Comparison of ENCODE assay signal across 9 cellular contexts in the genomic region with DNA sequence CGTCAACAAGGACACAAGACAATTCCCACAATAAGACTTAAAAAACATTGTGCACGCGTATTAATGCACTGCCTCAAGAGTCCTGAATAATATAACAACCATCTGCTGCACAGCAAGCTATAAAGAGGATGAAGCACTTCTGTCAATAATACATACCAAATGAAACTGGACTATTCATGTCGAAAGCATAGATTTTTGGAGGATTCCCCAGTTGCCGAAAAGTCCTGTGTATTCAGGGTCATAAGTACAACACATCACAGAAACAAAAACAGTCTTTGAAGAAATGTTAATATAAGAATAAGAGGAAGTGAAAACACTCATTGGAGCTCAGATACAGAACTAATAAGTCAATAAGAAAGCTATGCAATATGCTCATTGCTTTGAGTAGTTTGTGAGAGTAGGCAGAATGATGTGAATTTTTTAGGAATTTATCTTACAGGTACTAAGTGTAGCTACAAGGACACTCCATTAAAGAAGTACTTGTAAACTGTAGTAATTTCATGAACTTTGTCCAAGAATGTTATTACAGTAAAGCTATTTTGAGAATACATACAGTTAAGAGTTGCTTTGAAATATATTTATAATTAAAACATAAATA. TPM values are rescaled to one million over a fixed set of nuclear protein-coding genes. Genes with fewer than 3 reads are reported as not detected.
DNase-seq lines count a peak whose midpoint lies in the region; ATAC-seq, FAIRE-seq and TF ChIP-seq lines count a peak whose summit lies in the region.
"Had no signal": no experiment of that assay in that cellular context is flagged by ENCODE, and none has a peak within 500 bp of the region (broad histone marks: within the 10 kb centered on the region; RNA-seq: fewer than 3 reads in every experiment).

No MANE protein-coding gene starts in this region.

- H3K27ac Mint-ChIP-seq in CD4-positive, alpha-beta memory T cell: peak overlapping the region; percentile 22 to 94 (median 89)
- H3K27ac Mint-ChIP-seq in activated naive CD8-positive, alpha-beta T cell treated with anti-CD3 and anti-CD28 coated beads, Interleukin-2, amount 50 U/mL, for 24 hours: peak overlapping the region; percentile 78
- H3K27ac Mint-ChIP-seq in MCF 10A (ENCODE audit: low read depth, unreplicated experiment): no peak overlapping the region

- H3K36me3 ChIP-seq in CD4-positive, alpha-beta memory T cell (ENCODE audit: insufficient read depth, low read length): no peaks in the 10 kb centered on the region

- H3K36me3 Mint-ChIP-seq in CD4-positive, alpha-beta memory T cell: peaks cover 44% of the 10 kb centered on the region in 2 donors
- H3K36me3 Mint-ChIP-seq in activated naive CD8-positive, alpha-beta T cell treated with anti-CD3 and anti-CD28 coated beads, Interleukin-2, amount 50 U/mL, for 24 hours (ENCODE audit: low read depth): peaks cover 74% of the 10 kb centered on the region
- peaks cover 27% of the 10 kb centered on the region for H3K36me3 Mint-ChIP-seq in MCF 10A (ENCODE audit: insufficient read depth, unreplicated experiment)

- peak; percentile 94 for ATAC-seq in HG03139 (IDR thresholded peaks at IDR 0.05; ENCODE audit: unreplicated experiment)
- ATAC-seq in activated naive CD8-positive, alpha-beta T cell treated with anti-CD3 and anti-CD28 coated beads, Interleukin-2, amount 50 U/mL, for 24 hours: no peak

- DNase-seq in CD4-positive, alpha-beta memory T cell: no peak
- DNase-seq in GM19239 (ENCODE audit: insufficient read length, low spot score) (peak; percentile 30), NCI-H1436 treated with DMSO at 0.1 percent for 48 hours (lab: John Stamatoyannopoulos, UW) (no peak), NCI-H526 treated with DMSO at 0.1 percent for 48 hours (lab: John Stamatoyannopoulos, UW) (no peak), HPDE6-E6E7 (ENCODE audit: extremely low spot score) (no peak), MCF 10A (ENCODE audit: unreplicated experiment) (no peak)
- DNase-seq in activated naive CD8-positive, alpha-beta T cell treated with anti-CD3 and anti-CD28 coated beads, Interleukin-2, amount 50 U/mL, for 24 hours: no peak

- H3K27me3 ChIP-seq in CD4-positive, alpha-beta memory T cell (ENCODE audit: insufficient read depth, low read length): no peaks in the 10 kb centered on the region

- peak; percentile 96 for FAIRE-seq in GM19239 (lab: Jason Lieb, UNC)

- peak overlapping the region; percentile 6 to 33 for H3K4me3 ChIP-seq in CD4-positive, alpha-beta memory T cell (ENCODE audit: low read length in 2 of 2)

- H3K9me3 Mint-ChIP-seq in CD4-positive, alpha-beta memory T cell: peaks cover 0 to 4% (median 0%) of the 10 kb centered on the region in 8 donors
- H3K9me3 Mint-ChIP-seq in activated naive CD8-positive, alpha-beta T cell treated with anti-CD3 and anti-CD28 coated beads, Interleukin-2, amount 50 U/mL, for 24 hours: no peaks in the 10 kb centered on the region
- peaks cover 7% of the 10 kb centered on the region for H3K9me3 Mint-ChIP-seq in MCF 10A (ENCODE audit: unreplicated experiment)
- H3K9me3 Mint-ChIP-seq: neural crest cell had no signal

- BruUV-seq in MCF 10A (replicated peaks; lab: Mats Ljungman, UMichigan): no TSS peak

- H3K27me3 Mint-ChIP-seq in CD4-positive, alpha-beta memory T cell: no peaks in the 10 kb centered on the region
- H3K27me3 Mint-ChIP-seq in activated naive CD8-positive, alpha-beta T cell treated with anti-CD3 and anti-CD28 coated beads, Interleukin-2, amount 50 U/mL, for 24 hours: no peaks in the 10 kb centered on the region
- H3K27me3 Mint-ChIP-seq in MCF 10A (ENCODE audit: insufficient read depth, unreplicated experiment): no peaks in the 10 kb centered on the region

- POLR2A ChIA-PET in CD4-positive, alpha-beta memory T cell (lab: Charles Lee; ENCODE audit: partially characterized antibody): interaction anchor here (0.8 to 3.7 kb wide), 10 partner anchors 11 to 112 kb away, joined by 3 to 30 read pairs (median 4); a partner anchor contains a TSS
- POLR2A ChIA-PET in MCF 10A (lab: Yijun Ruan, JAX): interaction anchor here (0.7 to 1.0 kb wide), 4 partner anchors 8 to 32 kb away, joined by 3 read pairs; a partner anchor contains a TSS

- intact Hi-C loops in CD4-positive, alpha-beta memory T cell (cut with micrococcal nuclease): loop anchor here (2.0 kb wide), 1 partner anchor 14 kb away; no protein-coding TSS in a partner anchor
- intact Hi-C loops in MCF 10A (cut with micrococcal nuclease): no loop called here

- peak overlapping the region; percentile 71 to 88 (median 82) for H3K4me3 Mint-ChIP-seq in CD4-positive, alpha-beta memory T cell
- peak overlapping the region; percentile 50 for H3K4me3 Mint-ChIP-seq in activated naive CD8-positive, alpha-beta T cell treated with anti-CD3 and anti-CD28 coated beads, Interleukin-2, amount 50 U/mL, for 24 hours
- H3K4me3 Mint-ChIP-seq in MCF 10A (ENCODE audit: unreplicated experiment): no peak overlapping the region

- H3K9me3 ChIP-seq in CD4-positive, alpha-beta memory T cell (ENCODE audit: control insufficient read depth in 1 of 2, low read length in 2 of 2): no peaks in the 10 kb centered on the region

- TF ChIP-seq CTCF in MCF 10A (IDR thresholded peaks at IDR 0.05; ENCODE audit: unreplicated experiment): no peak

- CTCF ChIA-PET in CD4-positive, alpha-beta memory T cell (lab: Charles Lee; ENCODE audit: partially characterized antibody): interaction anchor here (1.0 to 2.0 kb wide), 6 partner anchors 10 to 772 kb away, joined by 3 to 6 read pairs (median 4); a partner anchor contains a TSS
- CTCF ChIA-PET in MCF 10A (lab: Yijun Ruan, JAX): interaction anchor here (1.2 kb wide), 2 partner anchors 10 to 11 kb away, joined by 3 to 5 read pairs; no protein-coding TSS in a partner anchor

- peaks cover 63% of the 10 kb centered on the region for H3K4me1 ChIP-seq in CD4-positive, alpha-beta memory T cell (ENCODE audit: insufficient read depth, low read length)

- peaks cover 49 to 80% (median 64%) of the 10 kb centered on the region in 4 donors for H3K4me1 Mint-ChIP-seq in CD4-positive, alpha-beta memory T cell
- peaks cover 81% of the 10 kb centered on the region for H3K4me1 Mint-ChIP-seq in activated naive CD8-positive, alpha-beta T cell treated with anti-CD3 and anti-CD28 coated beads, Interleukin-2, amount 50 U/mL, for 24 hours
- H3K4me1 Mint-ChIP-seq in MCF 10A (ENCODE audit: insufficient read depth, unreplicated experiment): peaks cover 16% of the 10 kb centered on the region

- H3K27ac ChIP-seq in CD4-positive, alpha-beta memory T cell (ENCODE audit: low read depth, low read length): peak overlapping the region; percentile 16

RNA-seq across cellular contexts. Expression of a gene that starts 31.6 kb away (rescaled TPM):
- total RNA-seq in CD4-positive, alpha-beta memory T cell: 100 to 1,000 TPM in 1 of 2 experiments, 10 to 100 TPM in 1; 93.5 to 106 TPM
- 10 to 100 TPM; 17.0 to 39.7 TPM for polyA plus RNA-seq in CD4-positive, alpha-beta memory T cell
- 19.7 and 43.4 TPM in 2 replicates for total RNA-seq in MCF 10A (2022)
